ENCODE assay signal across 10 cellular contexts in genomic region chrX:24294619-24295018, GRCh38. TPM values are rescaled to one million over a fixed set of nuclear protein-coding genes. Genes with fewer than 3 reads are reported as not detected.
A peak's percentile ranks its signal among the peaks of the same experiment; 100 is the strongest.
DNase-seq lines count a peak whose midpoint lies in the region; ATAC-seq and TF ChIP-seq lines count a peak whose summit lies in the region.
"Had no signal": no experiment of that assay in that cellular context is flagged by ENCODE, and none has a peak within 500 bp of the region (broad histone marks: within the 10 kb centered on the region; RNA-seq: fewer than 3 reads in every experiment).

No MANE protein-coding gene starts in this region.

- no peak for ATAC-seq in right cardiac atrium
- no peak for ATAC-seq in HG02973 (IDR thresholded peaks at IDR 0.05; ENCODE audit: unreplicated experiment)
- no peak for ATAC-seq in HG02642 (IDR thresholded peaks at IDR 0.05; ENCODE audit: poor library complexity, unreplicated experiment)

- H3K27ac ChIP-seq in right cardiac atrium (ENCODE audit: low read length) = no peak overlapping the region
- H3K27ac ChIP-seq: thoracic aorta had no signal

- H3K4me1 ChIP-seq in right cardiac atrium (ENCODE audit: control insufficient read depth, insufficient read depth, low read length) = peaks cover 4% of the 10 kb centered on the region

- peak; percentile 19 for TF ChIP-seq CTCF in fibroblast of mammary gland (conservative IDR thresholded peaks at IDR 0.05; ENCODE audit: control insufficient read depth, insufficient read depth, low read depth, low read length)

- H3K4me3 ChIP-seq in right cardiac atrium (ENCODE audit: low read length) (no peak overlapping the region), fibroblast of mammary gland (ENCODE audit: control insufficient read depth, low read depth, low read length) (no peak overlapping the region)
- H3K4me3 ChIP-seq: thoracic aorta had no signal

- intact Hi-C loops in right cardiac atrium (cut with DNase I) (no loop called here), cardiac septum (cut with DNase I) (no loop called here)

- in situ Hi-C loops in SK-MEL-5 (cut with HindIII; ENCODE audit: low pct_unique_long_range_greater_than_20kb, low sequenced_read_pairs) = no loop called here

- 44% methylated on average over 13 of the region's 13 CpGs for WGBS in right cardiac atrium

- no peaks in the 10 kb centered on the region for H3K27me3 ChIP-seq in right cardiac atrium (ENCODE audit: control insufficient read depth, insufficient read depth)

- DNase-seq in right cardiac atrium = peak in 2 of 3 donors; percentile 56 to 69
- DNase-seq in cardiac septum (ENCODE audit: low spot score) = no peak
- peak; percentile 46 for DNase-seq in SK-MEL-5 (ENCODE audit: low read depth, low spot score)
- peak; percentile 7 for DNase-seq in fibroblast of mammary gland (ENCODE audit: low read depth)
- peak; percentile 26 for DNase-seq in stromal cell of bone marrow (ENCODE audit: low read depth)
- DNase-seq in CD1c-positive myeloid dendritic cell (ENCODE audit: extremely low spot score) = no peak

- H3K9me3 ChIP-seq in right cardiac atrium (ENCODE audit: control insufficient read depth, low read length) = no peaks in the 10 kb centered on the region
- H3K9me3 ChIP-seq: thoracic aorta had no signal

RNA-seq across cellular contexts. Expression of gene SUPT20HL2, which starts 19.2 kb away (rescaled TPM):
- total RNA-seq in right cardiac atrium (not detected), cardiac septum (not detected)
- polyA plus RNA-seq in right cardiac atrium = not detected
- not detected in 2 replicates for total RNA-seq in SK-MEL-5 (2014; rRNA removed; shearing (Covaris generic))
- polyA plus RNA-seq in SK-MEL-5 (2015; cell fraction: cytosol; rRNA removed) = not detected in 2 replicates
- polyA plus RNA-seq in SK-MEL-5 (2015; cell fraction: nucleus; rRNA removed) = not detected in 2 replicates
- total RNA-seq: T-helper 1 cell treated with Interleukin-12 subunit alpha and Interleukin-12 subunit beta and Interleukin-4 antibody, amounts not matched to agents 30 ng/mL and 1 ng/mL, for 36 hours; thoracic aorta had no signal

Comparison
In these comparisons a context has a peak if more than half of its experiments do, and no peak if none do; other contexts are left out.
1. DNase-seq: peak in right cardiac atrium (2 of 3), SK-MEL-5 (single experiment), fibroblast of mammary gland (single experiment) and stromal cell of bone marrow (single experiment); none in cardiac septum (single experiment) and CD1c-positive myeloid dendritic cell (single experiment).